In genomic region chr16:86038923-86039310, GRCh38 we compare ENCODE assay signal across 19 cellular contexts.
DNase-seq lines count a peak whose midpoint lies in the region; ATAC-seq and TF ChIP-seq lines count a peak whose summit lies in the region.
"Had no signal": no experiment of that assay in that cellular context is flagged by ENCODE, and none has a peak within 500 bp of the region (broad histone marks: within the 10 kb centered on the region; RNA-seq: fewer than 3 reads in every experiment).

No MANE protein-coding gene starts in this region.

- no peak overlapping the region for H3K4me3 ChIP-seq in transverse colon
- H3K4me3 ChIP-seq: lung, right atrium auricular region, suprapubic skin had no signal

- 31% methylated on average over 12 of the region's 13 CpGs; no CpG with 5 or more reads in 1 of the 2 donors for WGBS in transverse colon (ENCODE audit: low coverage in 1 of 2), 2 donors

- no peak for TF ChIP-seq EP300 in transverse colon (IDR thresholded peaks at IDR 0.05; ENCODE audit: low read depth)

- intact Hi-C loops in transverse colon (cut with DNase I; ENCODE audit: low total_unique reads), result no loop called here

- H3K36me3 Mint-ChIP-seq in T-helper 17 cell (ENCODE audit: low read depth), result no peaks in the 10 kb centered on the region
- no peaks in the 10 kb centered on the region for H3K36me3 Mint-ChIP-seq in osteocyte (ENCODE audit: unreplicated experiment)
- H3K36me3 Mint-ChIP-seq: CD14-positive monocyte had no signal

- peaks cover 44% of the 10 kb centered on the region for H3K27me3 Mint-ChIP-seq in T-helper 17 cell
- H3K27me3 Mint-ChIP-seq in osteocyte (ENCODE audit: unreplicated experiment), result peaks cover 15% of the 10 kb centered on the region

- TF ChIP-seq CTCF in transverse colon (IDR thresholded peaks at IDR 0.05) (no peak), osteocyte (IDR thresholded peaks at IDR 0.05) (no peak)

- ATAC-seq in T-helper 17 cell, result peak; percentile 47

- peak; percentile 61 for DNase-seq in activated effector memory CD4-positive, alpha-beta T cell treated with anti-CD3 and anti-CD28 coated beads, Interleukin-2, amount 50 U/mL, for 16 hours
- no peak for DNase-seq in activated effector memory CD4-positive, alpha-beta T cell treated with Interleukin-2 at 50 U/mL for 16 hours
- DNase-seq in T-helper 17 cell, result no peak
- DNase-seq in islet precursor cell, result peak; percentile 38
- peak; percentile 4 for DNase-seq in transverse colon
- DNase-seq in NCI-H2081 treated with DMSO at 0.1 percent for 48 hours (lab: John Stamatoyannopoulos, UW), result no peak
- no peak for DNase-seq in osteocyte (ENCODE audit: extremely low spot score, unreplicated experiment)
- DNase-seq in EL, result no peak
- DNase-seq: activated CD4-positive, alpha-beta T cell treated with anti-CD3 and anti-CD28 coated beads for 4 hours; amniotic stem cell; MM.1S; NCI-H748 treated with DMSO at 0.1 percent for 48 hours; stimulated activated CD4-positive, alpha-beta T cell treated with anti-CD3 and anti-CD28 coated beads, Interleukin-12 subunit alpha, Interleukin-12 subunit beta, amount 100 ng/mL, for 4 hours; SW 1271 had no signal

- H3K27ac Mint-ChIP-seq in T-helper 17 cell (no peak overlapping the region), osteocyte (ENCODE audit: unreplicated experiment) (no peak overlapping the region)
- H3K27ac Mint-ChIP-seq: dendritic cell treated with granulocyte-macrophage colony-stimulating factor and Interleukin-4, amounts not matched to agents 40 ng/mL and 50 ng/mL, for 4 days had no signal

- H3K4me1 Mint-ChIP-seq in T-helper 17 cell (peaks cover 3% of the 10 kb centered on the region), osteocyte (ENCODE audit: unreplicated experiment) (no peaks in the 10 kb centered on the region)
- H3K4me1 Mint-ChIP-seq: CD14-positive monocyte had no signal

- H3K4me1 ChIP-seq in transverse colon, result peaks cover 0 to 9% (median 2%) of the 10 kb centered on the region in 4 donors
- H3K4me1 ChIP-seq: right atrium auricular region had no signal

- TF ChIP-seq POLR2A in transverse colon (IDR thresholded peaks at IDR 0.05), result no peak

- no peak overlapping the region for H3K27ac ChIP-seq in transverse colon
- H3K27ac ChIP-seq: right atrium auricular region, suprapubic skin had no signal

- no peaks in the 10 kb centered on the region for H3K27me3 ChIP-seq in transverse colon
- H3K27me3 ChIP-seq: right atrium auricular region had no signal

- H3K9me3 Mint-ChIP-seq in osteocyte (ENCODE audit: unreplicated experiment), result no peaks in the 10 kb centered on the region
- H3K9me3 Mint-ChIP-seq: dendritic cell treated with granulocyte-macrophage colony-stimulating factor and Interleukin-4, amounts not matched to agents 40 ng/mL and 50 ng/mL, for 4 days had no signal

- in situ Hi-C loops in transverse colon (cut with MboI; ENCODE audit: low pct_ligation_motif_present in 1 of 4, low pct_unique_long_range_greater_than_20kb in 1 of 4, low sequenced_read_pairs in 3 of 4), result no loop called here

- H3K4me3 Mint-ChIP-seq in T-helper 17 cell (no peak overlapping the region), osteocyte (ENCODE audit: unreplicated experiment) (no peak overlapping the region)
- H3K4me3 Mint-ChIP-seq: CD14-positive monocyte; dendritic cell treated with granulocyte-macrophage colony-stimulating factor and Interleukin-4, amounts not matched to agents 40 ng/mL and 50 ng/mL, for 4 days had no signal

- H3K9me3 ChIP-seq in T-helper 17 cell (ENCODE audit: control insufficient read depth, low read length, poor library complexity, severe bottlenecking) (no peaks in the 10 kb centered on the region), transverse colon (no peaks in the 10 kb centered on the region)
- H3K9me3 ChIP-seq: right atrium auricular region, suprapubic skin had no signal

- no peaks in the 10 kb centered on the region for H3K36me3 ChIP-seq in transverse colon
- H3K36me3 ChIP-seq: right atrium auricular region, suprapubic skin had no signal

Comparison
In these comparisons a context has a peak if more than half of its experiments do, and no peak if none do; other contexts are left out.
1. DNase-seq: peak in activated effector memory CD4-positive, alpha-beta T cell treated with anti-CD3 and anti-CD28 coated beads, Interleukin-2, amount 50 U/mL, for 16 hours (single experiment), islet precursor cell (single experiment) and transverse colon (single experiment); none in activated effector memory CD4-positive, alpha-beta T cell treated with Interleukin-2 at 50 U/mL for 16 hours (single experiment), T-helper 17 cell (0 of 3), NCI-H2081 treated with DMSO at 0.1 percent for 48 hours (single experiment), osteocyte (single experiment) and EL (single experiment).